25 cellular contexts compared by ENCODE assay signal in the genomic region with DNA sequence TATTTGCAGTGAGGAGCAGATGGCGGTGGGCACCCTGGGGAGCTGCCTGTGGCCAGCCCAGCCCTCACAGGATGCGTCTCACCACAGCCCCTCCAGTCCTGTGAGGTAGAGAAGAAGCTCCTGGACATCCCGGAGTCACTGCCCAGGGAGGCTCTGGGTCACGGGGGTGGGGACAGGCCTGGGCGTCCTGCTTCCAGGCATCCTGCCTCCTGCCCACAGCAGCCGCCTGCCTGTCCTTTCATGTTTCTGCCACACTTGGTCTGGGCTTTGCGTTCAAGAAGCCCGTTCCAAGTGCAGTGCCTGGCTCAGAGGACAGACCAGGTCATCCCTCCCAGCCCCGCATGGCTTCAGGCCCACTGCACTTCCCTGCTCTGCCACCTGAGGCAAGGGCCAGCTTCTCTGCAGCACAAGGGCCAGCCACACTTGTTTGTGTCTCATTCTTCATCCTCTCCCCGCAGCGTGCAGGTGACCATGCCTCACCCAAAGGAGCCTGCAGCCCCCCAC. TPM values are rescaled to one million over a fixed set of nuclear protein-coding genes. Genes with fewer than 3 reads are reported as not detected.
DNase-seq lines count a peak whose midpoint lies in the region; ATAC-seq and TF ChIP-seq lines count a peak whose summit lies in the region.
"Had no signal": no experiment of that assay in that cellular context is flagged by ENCODE, and none has a peak within 500 bp of the region (broad histone marks: within the 10 kb centered on the region; RNA-seq: fewer than 3 reads in every experiment).

No MANE protein-coding gene starts in this region.

- H4K20me1 ChIP-seq in osteoblast (ENCODE audit: insufficient read depth, low read length), result no peaks in the 10 kb centered on the region
- H4K20me1 ChIP-seq: BLaER1 treated with 17β-estradiol and CSF1 and Interleukin-3, amounts not matched to agents 10 nM and 100 nM had no signal

- H3K27me3 Mint-ChIP-seq in activated T-cell treated with anti-CD3 and anti-CD28 coated beads, Interleukin-2, amount 50 U/mL, for 24 hours, result no peaks in the 10 kb centered on the region
- no peaks in the 10 kb centered on the region for H3K27me3 Mint-ChIP-seq in activated T-cell treated with anti-CD3 and anti-CD28 coated beads, Interleukin-2, amount 50 U/mL, for 72 hours (ENCODE audit: low read depth)
- H3K27me3 Mint-ChIP-seq: dendritic cell treated with granulocyte-macrophage colony-stimulating factor and Interleukin-4, amounts not matched to agents 40 ng/mL and 50 ng/mL, for 4 days had no signal

- intact Hi-C loops in heart right ventricle (cut with DNase I), result loop anchor here in 1 of 10 donors (2.0 kb wide), 1 partner anchor 94 kb away; no protein-coding TSS in a partner anchor
- intact Hi-C loops in spleen (cut with DNase I; ENCODE audit: low total_unique reads), result no loop called here

- no peaks in the 10 kb centered on the region for H3K9me3 Mint-ChIP-seq in activated T-cell treated with anti-CD3 and anti-CD28 coated beads, Interleukin-2, amount 50 U/mL, for 24 hours
- H3K9me3 Mint-ChIP-seq in activated T-cell treated with anti-CD3 and anti-CD28 coated beads, Interleukin-2, amount 50 U/mL, for 72 hours, result no peaks in the 10 kb centered on the region
- H3K9me3 Mint-ChIP-seq: activated T-cell treated with anti-CD3 and anti-CD28 coated beads, Interleukin-2, amount 50 U/mL, for 4 hours; dendritic cell treated with granulocyte-macrophage colony-stimulating factor and Interleukin-4, amounts not matched to agents 40 ng/mL and 50 ng/mL, for 4 days had no signal

- H3K36me3 ChIP-seq in WERI-Rb-1 (no peaks in the 10 kb centered on the region), heart right ventricle (peaks cover 0 to 54% (median 0%) of the 10 kb centered on the region in 9 donors), osteoblast (ENCODE audit: insufficient read depth, low read length) (no peaks in the 10 kb centered on the region), spleen (no peaks in the 10 kb centered on the region)
- H3K36me3 ChIP-seq: BLaER1 treated with 17β-estradiol and CSF1 and Interleukin-3, amounts not matched to agents 10 nM and 100 nM had no signal

- H3K9me3 ChIP-seq in WERI-Rb-1 (ENCODE audit: severe bottlenecking) (no peaks in the 10 kb centered on the region), heart right ventricle (no peaks in the 10 kb centered on the region), osteoblast (ENCODE audit: low read depth, low read length) (no peaks in the 10 kb centered on the region), spleen (no peaks in the 10 kb centered on the region)
- H3K9me3 ChIP-seq: BLaER1 treated with 17β-estradiol and CSF1 and Interleukin-3, amounts not matched to agents 10 nM and 100 nM; suprapubic skin had no signal

- H3K27me3 ChIP-seq in WERI-Rb-1 (ENCODE audit: insufficient read depth, low read depth, severe bottlenecking) (no peaks in the 10 kb centered on the region), heart right ventricle (no peaks in the 10 kb centered on the region), osteoblast (ENCODE audit: insufficient read depth, low read length) (no peaks in the 10 kb centered on the region), spleen (replicated peaks in 1 of 7) (no peaks in the 10 kb centered on the region)
- H3K27me3 ChIP-seq: BLaER1 treated with 17β-estradiol and CSF1 and Interleukin-3, amounts not matched to agents 10 nM and 100 nM; suprapubic skin had no signal

- peaks cover 0 to 11% (median 0%) of the 10 kb centered on the region in 9 donors for H3K4me1 ChIP-seq in heart right ventricle
- H3K4me1 ChIP-seq in osteoblast (ENCODE audit: insufficient read depth, low read length), result no peaks in the 10 kb centered on the region
- H3K4me1 ChIP-seq in spleen, result peaks cover 0 to 11% (median 0%) of the 10 kb centered on the region in 6 donors
- H3K4me1 ChIP-seq: suprapubic skin had no signal

- no peaks in the 10 kb centered on the region for H3K79me2 ChIP-seq in osteoblast (ENCODE audit: insufficient read depth, low read length)

- no peak overlapping the region for H2AFZ ChIP-seq in osteoblast (ENCODE audit: low read length)
- H2AFZ ChIP-seq: PC-9 had no signal

- no peaks in the 10 kb centered on the region for H3K4me1 Mint-ChIP-seq in activated T-cell treated with anti-CD3 and anti-CD28 coated beads, Interleukin-2, amount 50 U/mL, for 24 hours (ENCODE audit: low read depth)
- H3K4me1 Mint-ChIP-seq in activated T-cell treated with anti-CD3 and anti-CD28 coated beads, Interleukin-2, amount 50 U/mL, for 72 hours (ENCODE audit: low read depth), result no peaks in the 10 kb centered on the region

- H3K27ac Mint-ChIP-seq in activated T-cell treated with anti-CD3 and anti-CD28 coated beads, Interleukin-2, amount 50 U/mL, for 24 hours, result no peak overlapping the region
- no peak overlapping the region for H3K27ac Mint-ChIP-seq in activated T-cell treated with anti-CD3 and anti-CD28 coated beads, Interleukin-2, amount 50 U/mL, for 72 hours
- H3K27ac Mint-ChIP-seq: dendritic cell treated with granulocyte-macrophage colony-stimulating factor and Interleukin-4, amounts not matched to agents 40 ng/mL and 50 ng/mL, for 4 days had no signal

- DNase-seq in activated T-cell treated with anti-CD3 and anti-CD28 coated beads, Interleukin-2, amount 50 U/mL, for 24 hours, result peak; percentile 18
- DNase-seq in activated T-cell treated with anti-CD3 and anti-CD28 coated beads, Interleukin-2, amount 50 U/mL, for 72 hours, result no peak
- DNase-seq in WERI-Rb-1 (no peak), heart right ventricle (no peak), osteoblast (ENCODE audit: insufficient read length, low spot score, missing footprints) (peak; percentile 8), spleen (no peak), anterior cingulate cortex (lab: John Stamatoyannopoulos, UW) (no peak)
- DNase-seq: activated naive CD4-positive, alpha-beta T cell; activated T-cell treated with anti-CD3 and anti-CD28 coated beads, Interleukin-2, amount 50 U/mL, for 4 hours; COR-L47; DND-41; Karpas-422; MV-4-11; NCI-H146; NK-92 treated with Interleukin-12 subunit alpha and Interleukin-12 subunit beta, amount 100 ng/mL, for 24 hours; SHP77 treated with DMSO at 0.1 percent for 48 hours; stimulated activated CD4-positive, alpha-beta T cell treated with anti-CD3 and anti-CD28 coated beads, Interleukin-2, amount 100 ng/mL, for 24 hours had no signal

- H3K4me3 Mint-ChIP-seq in activated T-cell treated with anti-CD3 and anti-CD28 coated beads, Interleukin-2, amount 50 U/mL, for 24 hours, result no peak overlapping the region
- no peak overlapping the region for H3K4me3 Mint-ChIP-seq in activated T-cell treated with anti-CD3 and anti-CD28 coated beads, Interleukin-2, amount 50 U/mL, for 72 hours
- H3K4me3 Mint-ChIP-seq: activated T-cell treated with anti-CD3 and anti-CD28 coated beads, Interleukin-2, amount 50 U/mL, for 4 hours; dendritic cell treated with granulocyte-macrophage colony-stimulating factor and Interleukin-4, amounts not matched to agents 40 ng/mL and 50 ng/mL, for 4 days had no signal

- ATAC-seq in activated T-cell treated with anti-CD3 and anti-CD28 coated beads, Interleukin-2, amount 50 U/mL, for 72 hours (replicated peaks in 1 of 2), result no peak
- peak; percentile 23 to 93 (median 76) for ATAC-seq in heart right ventricle
- ATAC-seq in HG02642 (IDR thresholded peaks at IDR 0.05; ENCODE audit: poor library complexity, unreplicated experiment), result no peak

- H3K4me2 ChIP-seq in osteoblast (ENCODE audit: insufficient read depth, low read length), result no peak overlapping the region
- H3K4me2 ChIP-seq: PC-9 had no signal

- WGBS in heart right ventricle, 2 donors, result 65 to 69% methylated on average over 10 of the region's 11 CpGs
- 65 to 88% (median 79%) methylated on average over 4 to 11 of the region's 11 CpGs for WGBS in spleen, 5 donors

- no peaks in the 10 kb centered on the region for H3K36me3 Mint-ChIP-seq in activated T-cell treated with anti-CD3 and anti-CD28 coated beads, Interleukin-2, amount 50 U/mL, for 24 hours (ENCODE audit: low read depth)
- H3K36me3 Mint-ChIP-seq in activated T-cell treated with anti-CD3 and anti-CD28 coated beads, Interleukin-2, amount 50 U/mL, for 72 hours (ENCODE audit: insufficient read depth in 2 of 2), result no peaks in the 10 kb centered on the region

- H3K4me3 ChIP-seq in WERI-Rb-1 (ENCODE audit: low read depth, low read length), result no peak overlapping the region
- H3K4me3 ChIP-seq in heart right ventricle, result no peak overlapping the region
- H3K4me3 ChIP-seq in osteoblast (ENCODE audit: insufficient read depth, low read length), result no peak overlapping the region
- no peak overlapping the region for H3K4me3 ChIP-seq in spleen
- H3K4me3 ChIP-seq: BLaER1 treated with 17β-estradiol and CSF1 and Interleukin-3, amounts not matched to agents 10 nM and 100 nM; PC-9; skin epidermis; suprapubic skin had no signal

- H3K27ac ChIP-seq in WERI-Rb-1, result no peak overlapping the region
- peak overlapping the region in 3 of 10 donors; percentile 47 to 51 (median 50) for H3K27ac ChIP-seq in heart right ventricle
- no peak overlapping the region for H3K27ac ChIP-seq in osteoblast (ENCODE audit: low read depth, low read length)
- no peak overlapping the region for H3K27ac ChIP-seq in spleen
- H3K27ac ChIP-seq: BLaER1 treated with 17β-estradiol and CSF1 and Interleukin-3, amounts not matched to agents 10 nM and 100 nM; PC-9; skin epidermis; suprapubic skin had no signal

- TF ChIP-seq CTCF in WERI-Rb-1 (IDR thresholded peaks at IDR 0.05; ENCODE audit: low read depth, low read length) (peak; percentile 8; the same call in 1 of the 2 replicates), heart right ventricle (IDR thresholded peaks at IDR 0.05) (peak in 5 of 9 donors; percentile 23 to 57 (median 36)), osteoblast (IDR thresholded peaks at IDR 0.05; ENCODE audit: extremely low read depth, low read depth, low read length) (no peak), spleen (IDR thresholded peaks at IDR 0.05 in 8 of 11, conservative IDR thresholded peaks at IDR 0.05 in 3 of 11) (no peak)

- TF ChIP-seq POLR2A in spleen (IDR thresholded peaks at IDR 0.05), result no peak

RNA-seq across cellular contexts. Expression of a gene that starts 38.2 kb away (rescaled TPM):
- total RNA-seq in activated T-cell treated with anti-CD3 and anti-CD28 coated beads, Interleukin-2, amount 50 U/mL, for 72 hours, result under 1 TPM in 1 of 2 donors, not detected in 1; 0.24 TPM
- total RNA-seq in heart right ventricle (10 to 100 TPM in 5 of 10 donors, 1 to 10 TPM in 5; 5.0 to 46.6 (median 10.3) TPM), osteoblast (not detected in 2 replicates), spleen (10 to 100 TPM in 2 of 7 donors, 1 to 10 TPM in 5; 2.8 to 74.3 (median 6.2) TPM)
- polyA plus RNA-seq in heart right ventricle (10 to 100 TPM in 1 of 2 donors, 1 to 10 TPM in 1; 4.7 to 20.1 TPM), spleen (1 to 10 TPM in 2 of 3 donors, under 1 TPM in 1; 0.97 to 3.8 (median 1.9) TPM)
- total RNA-seq: glomerular endothelial cell, lung microvascular endothelial cell had no signal

RNA-seq across cellular contexts. Expression of a gene that starts 53.2 kb away (rescaled TPM):
- under 1 TPM; 0.29 to 0.32 TPM for total RNA-seq in activated T-cell treated with anti-CD3 and anti-CD28 coated beads, Interleukin-2, amount 50 U/mL, for 72 hours
- total RNA-seq in heart right ventricle (10 to 100 TPM in 7 of 10 donors, 1 to 10 TPM in 3; 9.7 to 50.6 (median 12.9) TPM), osteoblast (not detected in 2 replicates), spleen (10 to 100 TPM in 1 of 7 donors, 1 to 10 TPM in 6; 2.4 to 12.2 (median 4.4) TPM)
- polyA plus RNA-seq in heart right ventricle (1 to 10 TPM; 4.6 to 5.9 TPM), spleen (under 1 TPM; 0.30 to 0.83 (median 0.41) TPM)

Comparison
In these comparisons a context has a peak if more than half of its experiments do, and no peak if none do; other contexts are left out.
1. DNase-seq: peak in activated T-cell treated with anti-CD3 and anti-CD28 coated beads, Interleukin-2, amount 50 U/mL, for 24 hours (single experiment) and osteoblast (single experiment); none in activated T-cell treated with anti-CD3 and anti-CD28 coated beads, Interleukin-2, amount 50 U/mL, for 72 hours (0 of 2), WERI-Rb-1 (single experiment), heart right ventricle (0 of 2), spleen (single experiment) and anterior cingulate cortex (0 of 58).
2. ATAC-seq: peak in heart right ventricle (8 of 8); none in activated T-cell treated with anti-CD3 and anti-CD28 coated beads, Interleukin-2, amount 50 U/mL, for 72 hours (0 of 2) and HG02642 (single experiment).
3. CTCF ChIP-seq: peak in WERI-Rb-1 (single experiment) and heart right ventricle (5 of 9); none in osteoblast (single experiment) and spleen (0 of 11).